10 cellular contexts compared by ENCODE assay signal in genomic region chr12:131927110-131928079, GRCh38. TPM values are rescaled to one million over a fixed set of nuclear protein-coding genes. Genes with fewer than 3 reads are reported as not detected.
A peak's percentile ranks its signal among the peaks of the same experiment; 100 is the strongest.
DNase-seq lines count a peak whose midpoint lies in the region; ATAC-seq and TF ChIP-seq lines count a peak whose summit lies in the region.
"Had no signal": no experiment of that assay in that cellular context is flagged by ENCODE, and none has a peak within 500 bp of the region (broad histone marks: within the 10 kb centered on the region; RNA-seq: fewer than 3 reads in every experiment).

No MANE protein-coding gene starts in this region.

- 94% methylated on average over 22 of the region's 24 CpGs for WGBS in esophagus muscularis mucosa

- ATAC-seq in PC-3: no peak
- no peak for ATAC-seq in GM18861 (IDR thresholded peaks at IDR 0.05; ENCODE audit: unreplicated experiment)
- ATAC-seq in HG02759 (IDR thresholded peaks at IDR 0.05; ENCODE audit: unreplicated experiment): no peak
- no peak for ATAC-seq in HG03432 (IDR thresholded peaks at IDR 0.05; ENCODE audit: unreplicated experiment)

- peak overlapping the region; percentile 97 for H3K4me3 Mint-ChIP-seq in activated T-cell treated with anti-CD3 and anti-CD28 coated beads, Interleukin-2, amount 50 U/mL, for 24 hours
- H3K4me3 Mint-ChIP-seq in progenitor cell of endocrine pancreas (ENCODE audit: low read depth): peak overlapping the region; percentile 79

- H3K9me3 Mint-ChIP-seq in activated T-cell treated with anti-CD3 and anti-CD28 coated beads, Interleukin-2, amount 50 U/mL, for 24 hours: no peaks in the 10 kb centered on the region
- no peaks in the 10 kb centered on the region for H3K9me3 Mint-ChIP-seq in progenitor cell of endocrine pancreas (ENCODE audit: low read depth)

- peaks cover 5% of the 10 kb centered on the region for H3F3A ChIP-seq in PC-3 (ENCODE audit: low read length, unreplicated experiment)

- H3K4me1 ChIP-seq in PC-3 (ENCODE audit: insufficient read depth, low read length) (peaks cover 14% of the 10 kb centered on the region), esophagus muscularis mucosa (peaks cover 16 to 43% (median 39%) of the 10 kb centered on the region in 4 donors)

- no peak overlapping the region for H3K9ac ChIP-seq in PC-3 (ENCODE audit: low read length)

- no peak overlapping the region for H2AFZ ChIP-seq in PC-3 (ENCODE audit: low read length)

- BruUV-seq in PC-3 (replicated peaks; lab: Mats Ljungman, UMichigan): no TSS peak

- H3K27ac ChIP-seq in PC-3 (ENCODE audit: low read length): no peak overlapping the region
- H3K27ac ChIP-seq in esophagus muscularis mucosa (replicated peaks in 1 of 4): peak overlapping the region in 3 of 4 donors; percentile 90 to 93 (median 92)

- peaks cover 34% of the 10 kb centered on the region for H3K79me2 ChIP-seq in PC-3 (ENCODE audit: low read length)

- H3K27me3 ChIP-seq in PC-3 (ENCODE audit: low read length): no peaks in the 10 kb centered on the region
- no peaks in the 10 kb centered on the region for H3K27me3 ChIP-seq in esophagus muscularis mucosa
- H3K27me3 ChIP-seq: spleen had no signal

- H3K4me1 Mint-ChIP-seq in activated T-cell treated with anti-CD3 and anti-CD28 coated beads, Interleukin-2, amount 50 U/mL, for 24 hours (ENCODE audit: low read depth): peaks cover 27% of the 10 kb centered on the region
- peaks cover 3% of the 10 kb centered on the region for H3K4me1 Mint-ChIP-seq in progenitor cell of endocrine pancreas (ENCODE audit: low read depth)

- H3K4me2 ChIP-seq in PC-3 (ENCODE audit: low read length): peak overlapping the region; percentile 99

- H3K27me3 Mint-ChIP-seq in activated T-cell treated with anti-CD3 and anti-CD28 coated beads, Interleukin-2, amount 50 U/mL, for 24 hours: no peaks in the 10 kb centered on the region
- H3K27me3 Mint-ChIP-seq in progenitor cell of endocrine pancreas: no peaks in the 10 kb centered on the region

- peak overlapping the region; percentile 82 for H3K27ac Mint-ChIP-seq in activated T-cell treated with anti-CD3 and anti-CD28 coated beads, Interleukin-2, amount 50 U/mL, for 24 hours
- H3K27ac Mint-ChIP-seq in progenitor cell of endocrine pancreas: peak overlapping the region; percentile 86

- CTCF ChIA-PET in PC-3 (lab: Charles Lee): interaction anchor here (0.5 to 0.6 kb wide), 2 partner anchors 53 to 537 kb away, joined by 3 to 5 read pairs; no protein-coding TSS in a partner anchor

- no peak for TF ChIP-seq POLR2A in esophagus muscularis mucosa (IDR thresholded peaks at IDR 0.05; ENCODE audit: low read depth)

- H3K9me2 ChIP-seq in PC-3 (replicated peaks; ENCODE audit: low read length): no peaks in the 10 kb centered on the region

- H3K4me3 ChIP-seq in PC-3 (ENCODE audit: low read length) (no peak overlapping the region), esophagus muscularis mucosa (no peak overlapping the region)

- TF ChIP-seq EP300 in esophagus muscularis mucosa (IDR thresholded peaks at IDR 0.05): no peak

- peaks cover 28% of the 10 kb centered on the region for H3K36me3 Mint-ChIP-seq in activated T-cell treated with anti-CD3 and anti-CD28 coated beads, Interleukin-2, amount 50 U/mL, for 24 hours (ENCODE audit: low read depth)
- peaks cover 5% of the 10 kb centered on the region for H3K36me3 Mint-ChIP-seq in progenitor cell of endocrine pancreas (ENCODE audit: insufficient read depth)

- POLR2A ChIA-PET in PC-3 (lab: Charles Lee; ENCODE audit: unreplicated experiment): interaction anchor here (0.7 kb wide), 1 partner anchor 48 kb away, joined by 12 read pairs; no protein-coding TSS in a partner anchor

- TF ChIP-seq CTCF in PC-3 (conservative IDR thresholded peaks at IDR 0.05; ENCODE audit: low read depth, low read length) (no peak), esophagus muscularis mucosa (IDR thresholded peaks at IDR 0.05) (no peak), progenitor cell of endocrine pancreas (IDR thresholded peaks at IDR 0.05; ENCODE audit: unreplicated experiment) (no peak)

- intact Hi-C loops in PC-3 (cut with micrococcal nuclease): loop anchor here (2.0 to 5.0 kb wide), 3 partner anchors 21 to 95 kb away; partner anchors contain the start of gene EP400
- intact Hi-C loops in esophagus muscularis mucosa (cut with DNase I): loop anchor here (2.0 kb wide), 2 partner anchors 21 to 29 kb away; partner anchors contain the start of gene EP400

- DNase-seq in activated T-cell treated with anti-CD3 and anti-CD28 coated beads, Interleukin-2, amount 50 U/mL, for 24 hours: no peak
- no peak for DNase-seq in activated T-cell treated with anti-CD3 and anti-CD28 coated beads, Interleukin-2, amount 50 U/mL, for 1 hour
- DNase-seq in PC-3 (no peak), esophagus muscularis mucosa (ENCODE audit: extremely low spot score) (no peak), progenitor cell of endocrine pancreas (ENCODE audit: low spot score, unreplicated experiment) (no peak)
- DNase-seq: midbrain, spleen had no signal

- peaks cover 8% of the 10 kb centered on the region; the same call in 1 of the 2 replicates for H4K20me1 ChIP-seq in PC-3 (ENCODE audit: low read length)

- H3K9me3 ChIP-seq in PC-3 (ENCODE audit: low read length) (no peaks in the 10 kb centered on the region), esophagus muscularis mucosa (no peaks in the 10 kb centered on the region)
- H3K9me3 ChIP-seq: spleen had no signal

- peaks cover 11% of the 10 kb centered on the region for H3K36me3 ChIP-seq in PC-3 (ENCODE audit: low read depth, low read length)
- H3K36me3 ChIP-seq in esophagus muscularis mucosa: peaks cover 7 to 18% (median 15%) of the 10 kb centered on the region in 4 donors

RNA-seq across cellular contexts. Expression of gene PUS1, which starts 1.7 kb away (rescaled TPM):
- total RNA-seq in PC-3 (2014; rRNA removed): 74.0 TPM in 2 replicates
- 10 to 100 TPM; 14.7 to 23.3 (median 19.5) TPM for total RNA-seq in esophagus muscularis mucosa
- 38.5 and 40.4 TPM in 2 replicates for total RNA-seq in progenitor cell of endocrine pancreas

RNA-seq across cellular contexts. Expression of gene EP400, which starts 22.3 kb away (rescaled TPM):
- total RNA-seq in PC-3 (2014; rRNA removed): 20.2 and 30.5 TPM in 2 replicates
- total RNA-seq in esophagus muscularis mucosa: 10 to 100 TPM; 16.9 to 31.1 (median 22.4) TPM
- total RNA-seq in progenitor cell of endocrine pancreas: 63.0 and 66.6 TPM in 2 replicates

RNA-seq across cellular contexts. Expression of gene ULK1, which starts 33.0 kb away (rescaled TPM):
- total RNA-seq in PC-3 (2014; rRNA removed) (15.7 and 29.5 TPM in 2 replicates), esophagus muscularis mucosa (10 to 100 TPM; 18.4 to 37.5 (median 26.9) TPM), progenitor cell of endocrine pancreas (111 and 122 TPM in 2 replicates)
